22 cellular contexts compared by ENCODE assay signal in genomic region chr17:35514561-35514960, GRCh38. TPM values are rescaled to one million over a fixed set of nuclear protein-coding genes. Genes with fewer than 3 reads are reported as not detected.
A peak's percentile ranks its signal among the peaks of the same experiment; 100 is the strongest.
DNase-seq lines count a peak whose midpoint lies in the region; ATAC-seq and TF ChIP-seq lines count a peak whose summit lies in the region.
"Had no signal": no experiment of that assay in that cellular context is flagged by ENCODE, and none has a peak within 500 bp of the region (broad histone marks: within the 10 kb centered on the region; RNA-seq: fewer than 3 reads in every experiment).

No MANE protein-coding gene starts in this region.

- peak overlapping the region; percentile 49 for H3K27ac Mint-ChIP-seq in CD4-positive, alpha-beta T cell

- H3K4me2 ChIP-seq in hepatocyte, result no peak overlapping the region
- H3K4me2 ChIP-seq: BLaER1 treated with 17β-estradiol and CSF1 and Interleukin-3, amounts not matched to agents 10 nM and 100 nM had no signal

- H3K79me2 ChIP-seq in hepatocyte, result no peaks in the 10 kb centered on the region

- no peaks in the 10 kb centered on the region for H3K27me3 Mint-ChIP-seq in CD4-positive, alpha-beta T cell

- H3K4me1 ChIP-seq in hepatocyte (ENCODE audit: insufficient read depth) (no peaks in the 10 kb centered on the region), testis (no peaks in the 10 kb centered on the region), heart left ventricle (no peaks in the 10 kb centered on the region)
- H3K4me1 ChIP-seq: BLaER1 treated with 17β-estradiol and CSF1 and Interleukin-3, amounts not matched to agents 10 nM and 100 nM had no signal

- H2AFZ ChIP-seq in hepatocyte, result no peak overlapping the region

- H3K4me3 Mint-ChIP-seq in CD4-positive, alpha-beta T cell, result no peak overlapping the region

- H3K9me3 Mint-ChIP-seq in CD4-positive, alpha-beta T cell, result no peaks in the 10 kb centered on the region

- H3K27ac ChIP-seq in CD4-positive, alpha-beta T cell (ENCODE audit: low read depth, low read length), result no peak overlapping the region
- no peak overlapping the region for H3K27ac ChIP-seq in hepatocyte
- H3K27ac ChIP-seq in testis, result no peak overlapping the region
- H3K27ac ChIP-seq in heart left ventricle, result no peak overlapping the region
- H3K27ac ChIP-seq: BLaER1 treated with 17β-estradiol and CSF1 and Interleukin-3, amounts not matched to agents 10 nM and 100 nM had no signal

- TF ChIP-seq POLR2A in testis (IDR thresholded peaks at IDR 0.05) (no peak), heart left ventricle (IDR thresholded peaks at IDR 0.05) (no peak)

- H3K36me3 ChIP-seq in hepatocyte (replicated peaks; ENCODE audit: insufficient read depth, low read depth) (no peaks in the 10 kb centered on the region), testis (ENCODE audit: low read depth, missing control alignments) (no peaks in the 10 kb centered on the region), heart left ventricle (no peaks in the 10 kb centered on the region)
- H3K36me3 ChIP-seq: BLaER1 treated with 17β-estradiol and CSF1 and Interleukin-3, amounts not matched to agents 10 nM and 100 nM had no signal

- H3K4me1 Mint-ChIP-seq in CD4-positive, alpha-beta T cell (ENCODE audit: low read depth), result peaks cover 59% of the 10 kb centered on the region

- no peaks in the 10 kb centered on the region for H3K27me3 ChIP-seq in CD4-positive, alpha-beta T cell (ENCODE audit: control insufficient read depth, insufficient read depth, low read length)
- H3K27me3 ChIP-seq in hepatocyte (peaks cover 20% of the 10 kb centered on the region), testis (no peaks in the 10 kb centered on the region), heart left ventricle (peaks cover 0 to 18% (median 0%) of the 10 kb centered on the region in 9 donors)
- H3K27me3 ChIP-seq: BLaER1 treated with 17β-estradiol and CSF1 and Interleukin-3, amounts not matched to agents 10 nM and 100 nM had no signal

- ATAC-seq in CD4-positive, alpha-beta T cell (ENCODE audit: poor library complexity), result no peak
- ATAC-seq in HG03097 (IDR thresholded peaks at IDR 0.05; ENCODE audit: low FRiP score, unreplicated experiment) (no peak), heart left ventricle (no peak)

- POLR2A ChIA-PET in CD4-positive, alpha-beta T cell (lab: Charles Lee), result no interaction called here

- peaks cover 92% of the 10 kb centered on the region for H3K36me3 Mint-ChIP-seq in CD4-positive, alpha-beta T cell (ENCODE audit: low read depth)

- DNase-seq in DMS53 (lab: John Stamatoyannopoulos, UW) (peak; percentile 16), DMS53 treated with DMSO at 0.1 percent for 48 hours (lab: John Stamatoyannopoulos, UW; ENCODE audit: unreplicated experiment) (no peak), NCI-H69 (lab: John Stamatoyannopoulos, UW) (peak; percentile 5), hepatocyte (ENCODE audit: low spot score) (peak; percentile 24), testis (no peak), heart left ventricle (no peak)
- DNase-seq in CD4-positive, alpha-beta T cell, result no peak
- DNase-seq: 8988T, COR-L47, DMS79 treated with DMSO at 0.1 percent for 48 hours, GF-D8, GOT3, KG1, NCI-H1092, NCI-H146, NCI-H2107, NCI-H2227 treated with DMSO at 0.1 percent for 48 hours, NCI-H524 treated with DMSO at 0.1 percent for 48 hours, SHP77 treated with DMSO at 0.1 percent for 48 hours had no signal

- no peaks in the 10 kb centered on the region for H3K9me3 ChIP-seq in CD4-positive, alpha-beta T cell (ENCODE audit: control insufficient read depth, low read length)
- H3K9me3 ChIP-seq in hepatocyte (ENCODE audit: low read depth) (no peaks in the 10 kb centered on the region), testis (no peaks in the 10 kb centered on the region), heart left ventricle (peaks cover 0 to 5% (median 0%) of the 10 kb centered on the region in 12 donors)

- no peaks in the 10 kb centered on the region for H4K20me1 ChIP-seq in hepatocyte (ENCODE audit: insufficient read depth, poor library complexity, severe bottlenecking)
- H4K20me1 ChIP-seq: BLaER1 treated with 17β-estradiol and CSF1 and Interleukin-3, amounts not matched to agents 10 nM and 100 nM had no signal

- TF ChIP-seq CTCF in CD4-positive, alpha-beta T cell (IDR thresholded peaks at IDR 0.05), result no peak
- no peak for TF ChIP-seq CTCF in hepatocyte (IDR thresholded peaks at IDR 0.05; ENCODE audit: poor library complexity)
- no peak for TF ChIP-seq CTCF in testis (IDR thresholded peaks at IDR 0.05)
- no peak for TF ChIP-seq CTCF in heart left ventricle (IDR thresholded peaks at IDR 0.05)

- H3K4me3 ChIP-seq in hepatocyte (no peak overlapping the region), testis (no peak overlapping the region), heart left ventricle (no peak overlapping the region)
- H3K4me3 ChIP-seq: BLaER1 treated with 17β-estradiol and CSF1 and Interleukin-3, amounts not matched to agents 10 nM and 100 nM had no signal

- intact Hi-C loops in CD4-positive, alpha-beta T cell (cut with DNase I, micrococcal nuclease), result no loop called here
- intact Hi-C loops in testis (cut with DNase I; ENCODE audit: low total_unique reads), result no loop called here
- intact Hi-C loops in heart left ventricle (cut with DNase I), result no loop called here

- H3K9me2 ChIP-seq in hepatocyte (replicated peaks; ENCODE audit: insufficient read depth), result no peaks in the 10 kb centered on the region

- CTCF ChIA-PET in CD4-positive, alpha-beta T cell (lab: Charles Lee), result no interaction called here

- WGBS in hepatocyte (ENCODE audit: low lambda C conversion rate, missing lambda C conversion rate), result 67% methylated on average over 2 of the region's 2 CpGs
- 38 to 52% methylated on average over 2 of the region's 2 CpGs for WGBS in testis, 2 donors
- WGBS in heart left ventricle, 4 donors, result 49 to 64% (median 59%) methylated on average over 2 of the region's 2 CpGs

RNA-seq across cellular contexts. Expression of gene SLFN12L, which starts 22.9 kb away (rescaled TPM):
- total RNA-seq in CD4-positive, alpha-beta T cell, result 10 to 100 TPM; 23.4 to 24.3 TPM
- total RNA-seq in hepatocyte, result 0.03 TPM in 1 of 2 replicates, not detected in the other
- not detected in 2 replicates for polyA plus RNA-seq in hepatocyte
- total RNA-seq in testis, result 1 to 10 TPM; 1.0 to 1.4 TPM
- polyA plus RNA-seq in testis (ENCODE audit: insufficient read depth, low read depth, low replicate concordance), result 0.69 TPM
- total RNA-seq in heart left ventricle, result 1 to 10 TPM in 4 of 9 donors, under 1 TPM in 5; 0.25 to 7.3 (median 0.60) TPM
- polyA plus RNA-seq in heart left ventricle, result under 1 TPM; 0.14 to 0.69 TPM

RNA-seq across cellular contexts. Expression of gene SLFN14, which starts 46.1 kb away (rescaled TPM):
- total RNA-seq in CD4-positive, alpha-beta T cell, result not detected
- not detected in 2 replicates for total RNA-seq in hepatocyte
- not detected in 2 replicates for polyA plus RNA-seq in hepatocyte
- total RNA-seq in testis, result under 1 TPM; 0.37 to 0.55 TPM
- polyA plus RNA-seq in testis (ENCODE audit: insufficient read depth, low read depth, low replicate concordance), result 0.30 TPM
- under 1 TPM in 1 of 9 donors, not detected in 8; 0.31 TPM for total RNA-seq in heart left ventricle
- polyA plus RNA-seq in heart left ventricle, result not detected
- total RNA-seq: M059J had no signal

Comparison
In these comparisons a context has a peak if more than half of its experiments do, and no peak if none do; other contexts are left out.
1. DNase-seq: peak in DMS53 (single experiment), NCI-H69 (single experiment) and hepatocyte (single experiment); none in DMS53 treated with DMSO at 0.1 percent for 48 hours (single experiment), CD4-positive, alpha-beta T cell (0 of 10), testis (single experiment) and heart left ventricle (0 of 5).